ENCODE assay signal across 10 cellular contexts in the genomic region with DNA sequence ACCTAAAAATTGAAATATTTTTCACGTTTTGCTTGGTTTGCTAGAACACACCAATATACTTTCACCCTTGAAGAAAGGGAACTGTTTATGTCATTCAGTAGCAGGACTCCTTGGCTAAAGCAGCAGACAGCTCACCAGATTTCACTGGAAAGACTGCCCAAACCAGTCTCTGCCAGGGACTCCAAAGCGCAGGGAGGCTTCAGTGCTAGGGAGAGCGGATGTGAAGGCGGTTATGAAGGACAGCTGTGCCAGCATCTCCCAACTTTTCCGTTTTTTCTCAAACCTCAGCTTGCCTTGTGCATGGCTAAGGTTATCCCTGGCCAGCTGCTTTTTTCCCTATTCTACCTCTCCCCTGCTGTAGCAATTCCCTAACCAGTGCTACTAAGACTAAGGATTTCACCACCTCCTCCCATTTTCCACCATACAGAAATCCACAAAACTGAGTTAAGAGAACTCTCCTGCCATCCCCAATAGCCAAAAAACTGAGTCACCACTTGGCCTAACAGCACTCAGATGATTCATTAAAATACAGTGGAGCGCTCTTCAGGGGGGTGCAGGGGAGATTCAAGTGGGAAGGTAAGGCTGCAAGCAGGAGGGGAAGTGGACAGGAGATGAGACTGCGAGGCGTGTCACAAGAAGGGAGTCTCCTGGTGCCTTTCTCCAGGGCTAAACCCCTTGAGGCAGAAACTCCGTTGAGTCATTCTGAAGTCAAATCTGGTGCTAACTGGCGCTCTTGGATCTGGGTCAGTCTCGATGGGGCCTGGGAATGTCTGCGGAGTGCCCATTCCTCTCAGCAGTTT.
DNase-seq lines count a peak whose midpoint lies in the region; ATAC-seq, FAIRE-seq and TF ChIP-seq lines count a peak whose summit lies in the region.
"Had no signal": no experiment of that assay in that cellular context is flagged by ENCODE, and none has a peak within 500 bp of the region (broad histone marks: within the 10 kb centered on the region; RNA-seq: fewer than 3 reads in every experiment).

No MANE protein-coding gene starts in this region.

- no peaks in the 10 kb centered on the region for H3K4me1 Mint-ChIP-seq in CD8-positive, alpha-beta T cell (ENCODE audit: low read depth)
- H3K4me1 Mint-ChIP-seq: activated CD4-positive, alpha-beta T cell treated with anti-CD3 and anti-CD28 coated beads, Interleukin-2, amount 10 ng/mL, durations not matched to agents 7 days and 5 days; memory B cell had no signal

- no peaks in the 10 kb centered on the region for H3K36me3 Mint-ChIP-seq in CD8-positive, alpha-beta T cell
- H3K36me3 Mint-ChIP-seq: memory B cell had no signal

- H3K27ac ChIP-seq in pancreas, result no peak overlapping the region
- no peak overlapping the region for H3K27ac ChIP-seq in CD8-positive, alpha-beta T cell (ENCODE audit: low read depth, low read length)

- intact Hi-C loops in pancreas (cut with DNase I), result no loop called here
- intact Hi-C loops in CD8-positive, alpha-beta T cell (cut with DNase I, micrococcal nuclease), result no loop called here

- 68 to 73% methylated on average over 12 of the region's 12 CpGs for WGBS in pancreas, 2 donors

- no peak overlapping the region for H3K27ac Mint-ChIP-seq in CD8-positive, alpha-beta T cell
- H3K27ac Mint-ChIP-seq: activated CD4-positive, alpha-beta T cell treated with anti-CD3 and anti-CD28 coated beads, Interleukin-2, amount 10 ng/mL, durations not matched to agents 7 days and 5 days; memory B cell had no signal

- peaks cover 19% of the 10 kb centered on the region for H3K27me3 Mint-ChIP-seq in CD8-positive, alpha-beta T cell (ENCODE audit: low read depth)

- H3K27me3 ChIP-seq in BJ (ENCODE audit: control insufficient read depth, insufficient read depth, low read length) (no peaks in the 10 kb centered on the region), pancreas (no peaks in the 10 kb centered on the region)
- no peaks in the 10 kb centered on the region for H3K27me3 ChIP-seq in CD8-positive, alpha-beta T cell (ENCODE audit: insufficient read depth, low read length)

- H3K36me3 ChIP-seq in BJ (ENCODE audit: control insufficient read depth, insufficient read depth, low read length), result no peaks in the 10 kb centered on the region
- no peaks in the 10 kb centered on the region for H3K36me3 ChIP-seq in pancreas
- no peaks in the 10 kb centered on the region for H3K36me3 ChIP-seq in CD8-positive, alpha-beta T cell (ENCODE audit: insufficient read depth, low read length)

- H3K4me3 Mint-ChIP-seq in CD8-positive, alpha-beta T cell, result no peak overlapping the region
- H3K4me3 Mint-ChIP-seq: activated CD4-positive, alpha-beta T cell treated with anti-CD3 and anti-CD28 coated beads, Interleukin-2, amount 10 ng/mL, durations not matched to agents 7 days and 5 days; memory B cell had no signal

- no peak for FAIRE-seq in pancreas (lab: Jason Lieb, UNC)

- no peak for TF ChIP-seq CTCF in BJ (IDR thresholded peaks at IDR 0.05; ENCODE audit: insufficient read depth, low read depth, low read length)
- no peak for TF ChIP-seq CTCF in fibroblast of mammary gland (conservative IDR thresholded peaks at IDR 0.05; ENCODE audit: control insufficient read depth, insufficient read depth, low read depth, low read length)
- TF ChIP-seq CTCF in pancreas (IDR thresholded peaks at IDR 0.05), result no peak
- TF ChIP-seq CTCF in CD8-positive, alpha-beta T cell (IDR thresholded peaks at IDR 0.05), result no peak

- no peaks in the 10 kb centered on the region for H3K9me3 ChIP-seq in pancreas
- no peaks in the 10 kb centered on the region for H3K9me3 ChIP-seq in CD8-positive, alpha-beta T cell (ENCODE audit: low read length)

- peak in 3 of 4 donors; percentile 31 to 55 (median 50) for ATAC-seq in pancreas
- no peak for ATAC-seq in GM19023 (IDR thresholded peaks at IDR 0.05; ENCODE audit: unreplicated experiment)
- no peak for ATAC-seq in CD8-positive, alpha-beta T cell

- H3K4me3 ChIP-seq in BJ (ENCODE audit: low read depth, low read length) (no peak overlapping the region), fibroblast of mammary gland (ENCODE audit: control insufficient read depth, low read depth, low read length) (no peak overlapping the region), pancreas (no peak overlapping the region)
- H3K4me3 ChIP-seq in CD8-positive, alpha-beta T cell (ENCODE audit: low read depth, low read length), result no peak overlapping the region

- no peaks in the 10 kb centered on the region for H3K4me1 ChIP-seq in pancreas
- no peaks in the 10 kb centered on the region for H3K4me1 ChIP-seq in CD8-positive, alpha-beta T cell (ENCODE audit: insufficient read depth, low read length)

- peak; percentile 54 for DNase-seq in BJ (ENCODE audit: low read depth)
- DNase-seq in RKO (ENCODE audit: low spot score), result peak; percentile 49
- peak; percentile 94 for DNase-seq in fibroblast of mammary gland (ENCODE audit: low read depth)
- no peak for DNase-seq in pancreas
- DNase-seq in activated CD4-positive, alpha-beta T cell treated with anti-CD3 and anti-CD28 coated beads for 48 hours, result no peak
- no peak for DNase-seq in NCI-H2107 (lab: John Stamatoyannopoulos, UW)
- no peak for DNase-seq in CD8-positive, alpha-beta T cell
- DNase-seq: activated CD4-positive, alpha-beta T cell treated with anti-CD3 and anti-CD28 coated beads, Interleukin-2, amount 10 ng/mL, durations not matched to agents 7 days and 5 days had no signal

- POLR2A ChIA-PET in BJ (lab: Charles Lee), result no interaction called here
- POLR2A ChIA-PET in CD8-positive, alpha-beta T cell (lab: Charles Lee), result no interaction called here

- CTCF ChIA-PET in BJ (lab: Yijun Ruan, JAX), result interaction anchor here (0.6 to 3.2 kb wide), 12 partner anchors 11 to 391 kb away, joined by 3 to 21 read pairs (median 3); no protein-coding TSS in a partner anchor
- CTCF ChIA-PET in CD8-positive, alpha-beta T cell (lab: Charles Lee), result no interaction called here

- H3K9me3 Mint-ChIP-seq in CD8-positive, alpha-beta T cell, result no peaks in the 10 kb centered on the region
- H3K9me3 Mint-ChIP-seq: activated CD4-positive, alpha-beta T cell treated with anti-CD3 and anti-CD28 coated beads, Interleukin-2, amount 10 ng/mL, durations not matched to agents 7 days and 5 days; memory B cell had no signal

Comparison
In these comparisons a context has a peak if more than half of its experiments do, and no peak if none do; other contexts are left out.
1. DNase-seq: peak in BJ (single experiment), RKO (single experiment) and fibroblast of mammary gland (single experiment); none in pancreas (0 of 6), activated CD4-positive, alpha-beta T cell treated with anti-CD3 and anti-CD28 coated beads for 48 hours (single experiment), NCI-H2107 (single experiment) and CD8-positive, alpha-beta T cell (0 of 7).
2. ATAC-seq: peak in pancreas (3 of 4); none in GM19023 (single experiment) and CD8-positive, alpha-beta T cell (single experiment).